ENCODE assay signal across 8 cellular contexts in the genomic region with DNA sequence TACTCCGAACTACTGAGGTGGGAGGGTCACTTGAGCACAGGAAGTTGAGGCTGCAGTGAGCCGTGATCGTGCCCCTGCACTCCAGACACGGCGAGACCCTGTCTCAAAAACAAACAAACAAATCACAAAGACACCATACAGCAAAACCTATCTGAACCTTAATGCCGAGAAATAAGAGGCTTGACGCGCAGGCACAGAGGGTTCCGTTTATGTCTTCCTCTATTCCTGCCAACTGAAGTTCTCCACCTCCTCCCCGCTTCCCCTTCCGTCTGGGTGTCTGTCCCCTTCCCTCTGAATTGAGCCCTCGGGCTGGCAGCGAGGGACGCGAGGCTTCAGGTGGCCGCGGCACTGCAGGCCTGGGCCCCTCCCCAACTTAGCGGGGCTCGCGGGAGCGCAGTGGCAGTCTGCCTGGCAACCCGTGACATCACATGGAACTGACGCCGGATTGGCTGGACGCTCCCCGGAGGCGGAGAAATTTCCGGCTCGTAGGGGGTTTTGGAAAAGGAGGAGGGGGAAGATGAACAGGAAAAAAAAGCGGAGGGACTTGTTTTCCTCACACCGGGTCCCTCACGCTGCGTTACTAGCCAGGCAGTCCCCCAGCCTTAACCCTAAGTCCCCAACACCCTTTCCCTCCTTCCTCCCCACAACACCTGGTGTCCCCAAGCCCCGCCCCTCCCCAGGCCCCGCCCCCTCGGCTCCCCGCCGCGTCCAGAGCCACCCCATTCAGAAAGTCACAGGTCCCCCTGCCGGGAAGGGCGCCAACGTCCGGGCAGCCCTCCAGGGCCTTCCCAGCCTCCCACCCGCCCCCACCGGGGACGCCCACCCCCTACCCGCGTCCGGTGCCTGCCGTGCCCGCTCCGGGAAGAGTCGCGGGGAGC. TPM values are rescaled to one million over a fixed set of nuclear protein-coding genes. Genes with fewer than 3 reads are reported as not detected.
DNase-seq lines count a peak whose midpoint lies in the region; ATAC-seq and TF ChIP-seq lines count a peak whose summit lies in the region.

No MANE protein-coding gene starts in this region.

- CTCF ChIA-PET in GM10248 (lab: Yijun Ruan, JAX), result interaction anchor here (0.8 to 1.9 kb wide), 4 partner anchors 12 to 74 kb away, joined by 3 to 7 read pairs (median 5); no protein-coding TSS in a partner anchor

- no peak for TF ChIP-seq CTCF in GM10248 (IDR thresholded peaks at IDR 0.05; ENCODE audit: control extremely low read depth, extremely low read depth, low read depth, missing control alignments)
- TF ChIP-seq CTCF in adrenal gland (IDR thresholded peaks at IDR 0.05), result no peak
- no peak for TF ChIP-seq CTCF in upper lobe of left lung (IDR thresholded peaks at IDR 0.05)

- TF ChIP-seq POLR2A in adrenal gland (IDR thresholded peaks at IDR 0.05) (no peak), upper lobe of left lung (IDR thresholded peaks at IDR 0.05) (peak in 1 of 4 donors; percentile 83)

- POLR2A ChIA-PET in GM10248 (lab: Yijun Ruan, JAX), result interaction anchor here (0.7 to 0.9 kb wide), 2 partner anchors 13 to 43 kb away, joined by 4 to 15 read pairs; no protein-coding TSS in a partner anchor

- intact Hi-C loops in adrenal gland (cut with DNase I), result no loop called here
- intact Hi-C loops in left ventricle myocardium superior (cut with micrococcal nuclease), result no loop called here
- intact Hi-C loops in posterior vena cava (cut with DNase I), result no loop called here

- H3K36me3 ChIP-seq in adrenal gland (replicated peaks in 1 of 2) (no peaks in the 10 kb centered on the region), upper lobe of left lung (no peaks in the 10 kb centered on the region)

- peak in 1 of 4 donors; percentile 21 for TF ChIP-seq EP300 in upper lobe of left lung (IDR thresholded peaks at IDR 0.05)

- H3K4me3 ChIP-seq in adrenal gland (peak overlapping the region in 2 of 4 donors; percentile 38 to 66), upper lobe of left lung (peak overlapping the region; percentile 48 to 79 (median 66))

- DNase-seq in GM10248 (ENCODE audit: extremely low spot score), result peak; percentile 89
- DNase-seq in NCI-H1105 (lab: John Stamatoyannopoulos, UW), result peak; percentile 79
- DNase-seq in T follicular helper cell (ENCODE audit: low read depth), result peak; percentile 78
- peak; percentile 68 to 89 (median 82) for DNase-seq in adrenal gland
- peak; percentile 90 for DNase-seq in left ventricle myocardium superior
- peak; percentile 95 for DNase-seq in posterior vena cava (ENCODE audit: low spot score)
- DNase-seq in upper lobe of left lung, result peak; percentile 83 to 95

- peak overlapping the region in 2 of 5 donors; percentile 52 to 86 for H3K27ac ChIP-seq in adrenal gland
- H3K27ac ChIP-seq in upper lobe of left lung, result peak overlapping the region; percentile 78 to 90 (median 85)

- WGBS in adrenal gland, 4 donors, result 3 to 4% (median 3%) methylated on average over 27 to 54 of the region's 54 CpGs
- 0 to 1% methylated on average over 32 to 43 of the region's 54 CpGs for WGBS in upper lobe of left lung, 2 donors

- H3K4me1 ChIP-seq in adrenal gland (replicated peaks in 1 of 2) (peaks cover 0 to 12% of the 10 kb centered on the region in 2 donors), upper lobe of left lung (peaks cover 9 to 32% (median 24%) of the 10 kb centered on the region in 4 donors)

- ATAC-seq in HG02610 (IDR thresholded peaks at IDR 0.05; ENCODE audit: unreplicated experiment) (peak; percentile 71), left ventricle myocardium superior (peak; percentile 94), upper lobe of left lung (ENCODE audit: low FRiP score in 2 of 2) (peak; percentile 90 to 95)

- H3K9me3 ChIP-seq in adrenal gland (replicated peaks in 1 of 3) (no peaks in the 10 kb centered on the region), upper lobe of left lung (no peaks in the 10 kb centered on the region)

- peaks cover 24% of the 10 kb centered on the region for H3K27me3 ChIP-seq in adrenal gland
- peaks cover 0 to 4% (median 0%) of the 10 kb centered on the region in 4 donors for H3K27me3 ChIP-seq in upper lobe of left lung

RNA-seq across cellular contexts. Expression of gene MYBPC2, which starts 1.1 kb away (rescaled TPM):
- 1 to 10 TPM in 1 of 8 donors, not detected in 7; 1.6 TPM for total RNA-seq in adrenal gland
- polyA plus RNA-seq in adrenal gland, result under 1 TPM in 1 of 3 donors, not detected in 2; 0.03 TPM
- total RNA-seq in left ventricle myocardium superior, result 0.12 TPM
- total RNA-seq in posterior vena cava, result under 1 TPM in 1 of 2 donors, not detected in 1; 0.05 TPM
- total RNA-seq in upper lobe of left lung, result under 1 TPM in 2 of 6 donors, not detected in 4; 0.09 to 0.17 TPM

RNA-seq across cellular contexts. Expression of gene SPIB, which starts 12.8 kb away (rescaled TPM):
- under 1 TPM in 2 of 8 donors, not detected in 6; 0.19 to 0.29 TPM for total RNA-seq in adrenal gland
- under 1 TPM in 1 of 3 donors, not detected in 2; 0.03 TPM for polyA plus RNA-seq in adrenal gland
- not detected for total RNA-seq in left ventricle myocardium superior
- total RNA-seq in posterior vena cava, result under 1 TPM in 1 of 2 donors, not detected in 1; 0.33 TPM
- total RNA-seq in upper lobe of left lung, result 1 to 10 TPM in 1 of 6 donors, under 1 TPM in 3, not detected in 2; 0.13 to 2.1 (median 0.56) TPM

RNA-seq across cellular contexts. Expression of gene EMC10, which starts 44.7 kb away (rescaled TPM):
- total RNA-seq in adrenal gland (100 to 1,000 TPM; 113 to 216 (median 132) TPM), left ventricle myocardium superior (79.5 TPM), posterior vena cava (10 to 100 TPM; 60.2 to 87.6 TPM), upper lobe of left lung (100 to 1,000 TPM in 4 of 6 donors, 10 to 100 TPM in 2; 83.8 to 155 (median 121) TPM)
- polyA plus RNA-seq in adrenal gland, result 100 to 1,000 TPM in 2 of 3 donors, 10 to 100 TPM in 1; 39.4 to 123 (median 113) TPM

RNA-seq across cellular contexts. Expression of gene GARIN5A, which starts 45.1 kb away (rescaled TPM):
- total RNA-seq in adrenal gland (10 to 100 TPM in 1 of 8 donors, 1 to 10 TPM in 5, under 1 TPM in 1, not detected in 1; 0.54 to 26.3 (median 2.1) TPM), left ventricle myocardium superior (1.2 TPM), posterior vena cava (not detected), upper lobe of left lung (10 to 100 TPM in 1 of 6 donors, 1 to 10 TPM in 4, not detected in 1; 2.4 to 10.1 (median 3.0) TPM)
- 1 to 10 TPM in 2 of 3 donors, under 1 TPM in 1; 0.88 to 2.2 (median 2.0) TPM for polyA plus RNA-seq in adrenal gland

RNA-seq across cellular contexts. Expression of gene POLD1, which starts 47.4 kb away (rescaled TPM):
- total RNA-seq in adrenal gland, result 10 to 100 TPM in 7 of 8 donors, 1 to 10 TPM in 1; 8.4 to 59.0 (median 15.3) TPM
- polyA plus RNA-seq in adrenal gland, result 10 to 100 TPM in 2 of 3 donors, 1 to 10 TPM in 1; 1.9 to 93.9 (median 40.1) TPM
- 10.6 TPM for total RNA-seq in left ventricle myocardium superior
- 10 to 100 TPM; 10.4 to 12.3 TPM for total RNA-seq in posterior vena cava
- 10 to 100 TPM; 20.5 to 66.0 (median 44.0) TPM for total RNA-seq in upper lobe of left lung
